10 cellular contexts compared by ENCODE assay signal in genomic region chr1:99820546-99820945, GRCh38. TPM values are rescaled to one million over a fixed set of nuclear protein-coding genes. Genes with fewer than 3 reads are reported as not detected.
A peak's percentile ranks its signal among the peaks of the same experiment; 100 is the strongest.
DNase-seq lines count a peak whose midpoint lies in the region; ATAC-seq and TF ChIP-seq lines count a peak whose summit lies in the region.
"Had no signal": no experiment of that assay in that cellular context is flagged by ENCODE, and none has a peak within 500 bp of the region (broad histone marks: within the 10 kb centered on the region; RNA-seq: fewer than 3 reads in every experiment).

No MANE protein-coding gene starts in this region.

- no peaks in the 10 kb centered on the region for H3K27me3 ChIP-seq in esophagus squamous epithelium

- no peak for TF ChIP-seq CTCF in GM13977 (IDR thresholded peaks at IDR 0.05; ENCODE audit: extremely low read depth, insufficient read depth, missing control alignments)
- TF ChIP-seq CTCF in esophagus squamous epithelium (IDR thresholded peaks at IDR 0.05) = no peak

- TF ChIP-seq POLR2A in esophagus squamous epithelium (IDR thresholded peaks at IDR 0.05) = no peak

- H3K27ac ChIP-seq in esophagus squamous epithelium = no peak overlapping the region
- H3K27ac ChIP-seq: parathyroid adenoma had no signal

- H3K36me3 Mint-ChIP-seq in activated T-helper 1 cell treated with anti-CD3 and anti-CD28 coated beads, Interleukin-12 subunit alpha, Interleukin-12 subunit beta, Interleukin-2, Interleukin-4 antibody, amounts not matched to agents 30 ng/mL and 10 ng/mL and 1 ng/mL, durations not matched to agents 14 hours and 24 hours and 36 hours (ENCODE audit: low read depth) = no peaks in the 10 kb centered on the region

- DNase-seq in GM13977 (ENCODE audit: low spot score) = peak; percentile 34
- peak; percentile 5 for DNase-seq in activated T-helper 1 cell treated with anti-CD3 and anti-CD28 coated beads, Interleukin-12 subunit alpha, Interleukin-12 subunit beta, Interleukin-2, Interleukin-4 antibody, amounts not matched to agents 30 ng/mL and 10 ng/mL and 1 ng/mL, durations not matched to agents 14 hours and 24 hours and 36 hours (ENCODE audit: low spot score)
- DNase-seq in nucleus accumbens (lab: John Stamatoyannopoulos, UW) = no peak
- no peak for DNase-seq in esophagus squamous epithelium (lab: John Stamatoyannopoulos, UW)
- DNase-seq in GDM1 (lab: John Stamatoyannopoulos, UW) = no peak
- DNase-seq in OCI-M2 (lab: John Stamatoyannopoulos, UW; ENCODE audit: unreplicated experiment) = no peak
- DNase-seq: NCI-H2029 had no signal

- no peaks in the 10 kb centered on the region for H3K9me3 Mint-ChIP-seq in activated T-helper 1 cell treated with anti-CD3 and anti-CD28 coated beads, Interleukin-12 subunit alpha, Interleukin-12 subunit beta, Interleukin-2, Interleukin-4 antibody, amounts not matched to agents 30 ng/mL and 10 ng/mL and 1 ng/mL, durations not matched to agents 14 hours and 24 hours and 36 hours

- H3K4me3 ChIP-seq in esophagus squamous epithelium = no peak overlapping the region

- H3K4me1 ChIP-seq in esophagus squamous epithelium = no peaks in the 10 kb centered on the region
- H3K4me1 ChIP-seq: parathyroid adenoma had no signal

- intact Hi-C loops in activated T-helper 1 cell treated with anti-CD3 and anti-CD28 coated beads, Interleukin-12 subunit alpha, Interleukin-12 subunit beta, Interleukin-2, Interleukin-4 antibody, amounts not matched to agents 30 ng/mL and 10 ng/mL and 1 ng/mL, durations not matched to agents 14 hours and 24 hours and 36 hours (cut with micrococcal nuclease) = no loop called here
- intact Hi-C loops in esophagus squamous epithelium (cut with DNase I) = no loop called here

- ATAC-seq in GM19397 (IDR thresholded peaks at IDR 0.05; ENCODE audit: unreplicated experiment) = peak; percentile 89
- ATAC-seq in HG03175 (IDR thresholded peaks at IDR 0.05; ENCODE audit: unreplicated experiment) = peak; percentile 93

- H3K4me1 Mint-ChIP-seq in activated T-helper 1 cell treated with anti-CD3 and anti-CD28 coated beads, Interleukin-12 subunit alpha, Interleukin-12 subunit beta, Interleukin-2, Interleukin-4 antibody, amounts not matched to agents 30 ng/mL and 10 ng/mL and 1 ng/mL, durations not matched to agents 14 hours and 24 hours and 36 hours (ENCODE audit: low read depth) = peaks cover 22% of the 10 kb centered on the region

- in situ Hi-C loops in GM13977 (cut with MboI; ENCODE audit: low pct_unique_long_range_greater_than_20kb, low sequenced_read_pairs, unreplicated experiment) = loop anchor here (25.0 kb wide), 1 partner anchor 1067 kb away; the partner anchor contains the start of genes EXTL2 and SLC30A7

- H3K36me3 ChIP-seq in esophagus squamous epithelium = no peaks in the 10 kb centered on the region

- peak overlapping the region; percentile 4 for H3K4me3 Mint-ChIP-seq in activated T-helper 1 cell treated with anti-CD3 and anti-CD28 coated beads, Interleukin-12 subunit alpha, Interleukin-12 subunit beta, Interleukin-2, Interleukin-4 antibody, amounts not matched to agents 30 ng/mL and 10 ng/mL and 1 ng/mL, durations not matched to agents 14 hours and 24 hours and 36 hours

- H3K27me3 Mint-ChIP-seq in activated T-helper 1 cell treated with anti-CD3 and anti-CD28 coated beads, Interleukin-12 subunit alpha, Interleukin-12 subunit beta, Interleukin-2, Interleukin-4 antibody, amounts not matched to agents 30 ng/mL and 10 ng/mL and 1 ng/mL, durations not matched to agents 14 hours and 24 hours and 36 hours (ENCODE audit: insufficient read depth) = peaks cover 4% of the 10 kb centered on the region

- no peak overlapping the region for H3K27ac Mint-ChIP-seq in activated T-helper 1 cell treated with anti-CD3 and anti-CD28 coated beads, Interleukin-12 subunit alpha, Interleukin-12 subunit beta, Interleukin-2, Interleukin-4 antibody, amounts not matched to agents 30 ng/mL and 10 ng/mL and 1 ng/mL, durations not matched to agents 14 hours and 24 hours and 36 hours

- 30 to 44% methylated on average over 4 of the region's 4 CpGs for WGBS in esophagus squamous epithelium, 2 donors

- H3K9me3 ChIP-seq in esophagus squamous epithelium = no peaks in the 10 kb centered on the region

RNA-seq across cellular contexts. Expression of gene AGL, which starts 29.6 kb away (rescaled TPM):
- 10.7 and 10.8 TPM in 2 replicates for total RNA-seq in activated T-helper 1 cell treated with anti-CD3 and anti-CD28 coated beads, Interleukin-12 subunit alpha, Interleukin-12 subunit beta, Interleukin-2, Interleukin-4 antibody, amounts not matched to agents 30 ng/mL and 10 ng/mL and 1 ng/mL, durations not matched to agents 14 hours and 24 hours and 36 hours
- 10 to 100 TPM; 12.3 to 43.5 (median 20.6) TPM for total RNA-seq in esophagus squamous epithelium

RNA-seq across cellular contexts. Expression of gene FRRS1, which starts 54.1 kb away (rescaled TPM):
- 0.07 and 0.62 TPM in 2 replicates for total RNA-seq in activated T-helper 1 cell treated with anti-CD3 and anti-CD28 coated beads, Interleukin-12 subunit alpha, Interleukin-12 subunit beta, Interleukin-2, Interleukin-4 antibody, amounts not matched to agents 30 ng/mL and 10 ng/mL and 1 ng/mL, durations not matched to agents 14 hours and 24 hours and 36 hours
- 10 to 100 TPM; 23.1 to 40.7 (median 27.8) TPM for total RNA-seq in esophagus squamous epithelium

Comparison
In these comparisons a context has a peak if more than half of its experiments do, and no peak if none do; other contexts are left out.
1. DNase-seq: peak in GM13977 (single experiment) and activated T-helper 1 cell treated with anti-CD3 and anti-CD28 coated beads, Interleukin-12 subunit alpha, Interleukin-12 subunit beta, Interleukin-2, Interleukin-4 antibody, amounts not matched to agents 30 ng/mL and 10 ng/mL and 1 ng/mL, durations not matched to agents 14 hours and 24 hours and 36 hours (single experiment); none in nucleus accumbens (0 of 56), esophagus squamous epithelium (single experiment), GDM1 (single experiment) and OCI-M2 (single experiment).
2. RNA of gene FRRS1, which starts 54.1 kb away (total RNA-seq): 23.1 to 40.7 TPM in esophagus squamous epithelium; 0.07 to 0.62 TPM in activated T-helper 1 cell treated with anti-CD3 and anti-CD28 coated beads, Interleukin-12 subunit alpha, Interleukin-12 subunit beta, Interleukin-2, Interleukin-4 antibody, amounts not matched to agents 30 ng/mL and 10 ng/mL and 1 ng/mL, durations not matched to agents 14 hours and 24 hours and 36 hours; every median in the first group is over 10 times any median in the second.